Comparison of ENCODE assay signal across 26 cellular contexts in genomic region chr1:99554727-99555126, GRCh38.
DNase-seq lines count a peak whose midpoint lies in the region; ATAC-seq, FAIRE-seq and TF ChIP-seq lines count a peak whose summit lies in the region.
"Had no signal": no experiment of that assay in that cellular context is flagged by ENCODE, and none has a peak within 500 bp of the region (broad histone marks: within the 10 kb centered on the region; RNA-seq: fewer than 3 reads in every experiment).

No MANE protein-coding gene starts in this region.

- TF ChIP-seq EP300 in A549 (IDR thresholded peaks at IDR 0.05): no peak

- H2AFZ ChIP-seq in mammary epithelial cell (ENCODE audit: low read depth, low read length): no peak overlapping the region
- H2AFZ ChIP-seq in PC-3 (ENCODE audit: low read length): no peak overlapping the region

- H3K4me3 ChIP-seq in mammary epithelial cell (replicated peaks in 1 of 3; ENCODE audit: insufficient read depth in 1 of 3, low read depth in 2 of 3, low read length in 3 of 3) (no peak overlapping the region), breast epithelium (no peak overlapping the region), A549 (no peak overlapping the region), PC-3 (ENCODE audit: low read length) (no peak overlapping the region)
- H3K4me3 ChIP-seq: BLaER1, GM12878 had no signal

- intact Hi-C loops in mammary epithelial cell (cut with micrococcal nuclease): loop anchor here (5.0 kb wide), 1 partner anchor 93 kb away; the partner anchor contains the start of gene PALMD
- intact Hi-C loops in breast epithelium (cut with DNase I; ENCODE audit: low total_unique reads): no loop called here
- intact Hi-C loops in PC-3 (cut with micrococcal nuclease): no loop called here
- intact Hi-C loops in left colon (cut with DNase I, micrococcal nuclease): no loop called here

- ATAC-seq in A549: no peak
- no peak for ATAC-seq in PC-3
- ATAC-seq in left colon: no peak
- ATAC-seq: GM12878 had no signal

- no peaks in the 10 kb centered on the region for H4K20me1 ChIP-seq in mammary epithelial cell (ENCODE audit: insufficient read depth, low read length)
- no peaks in the 10 kb centered on the region for H4K20me1 ChIP-seq in PC-3 (ENCODE audit: low read length)
- H4K20me1 ChIP-seq: BLaER1 had no signal

- peaks cover 21% of the 10 kb centered on the region for H3K4me1 ChIP-seq in mammary epithelial cell (ENCODE audit: insufficient read depth, low read length)
- H3K4me1 ChIP-seq in breast epithelium: no peaks in the 10 kb centered on the region
- peaks cover 23% of the 10 kb centered on the region for H3K4me1 ChIP-seq in A549
- H3K4me1 ChIP-seq in PC-3 (ENCODE audit: insufficient read depth, low read length): peaks cover 47% of the 10 kb centered on the region
- H3K4me1 ChIP-seq: BE2C, BLaER1 had no signal

- dilution Hi-C loops in mammary epithelial cell (cut with HindIII; ENCODE audit: low sequenced_read_pairs): no loop called here

- CTCF ChIA-PET in mammary epithelial cell (lab: Charles Lee; ENCODE audit: low non-redundant PET): no interaction called here
- CTCF ChIA-PET in A549 (lab: Yijun Ruan, JAX): interaction anchor here (0.6 kb wide), 1 partner anchor 359 kb away, joined by 3 read pairs; no protein-coding TSS in a partner anchor
- CTCF ChIA-PET in PC-3 (lab: Charles Lee): no interaction called here

- H3K79me2 ChIP-seq in mammary epithelial cell (ENCODE audit: insufficient read depth, low read length) (no peaks in the 10 kb centered on the region), PC-3 (ENCODE audit: low read length) (no peaks in the 10 kb centered on the region)

- H3K9ac ChIP-seq in mammary epithelial cell (ENCODE audit: insufficient read depth, low read length) (no peak overlapping the region), PC-3 (ENCODE audit: low read length) (no peak overlapping the region)
- H3K9ac ChIP-seq: BLaER1 had no signal

- H3K27me3 ChIP-seq in mammary epithelial cell (ENCODE audit: insufficient read depth, low read length) (no peaks in the 10 kb centered on the region), breast epithelium (no peaks in the 10 kb centered on the region), PC-3 (ENCODE audit: low read length) (no peaks in the 10 kb centered on the region)
- H3K27me3 ChIP-seq: BE2C, BLaER1 had no signal

- in situ Hi-C loops in mammary epithelial cell (cut with MboI; ENCODE audit: low sequenced_read_pairs in 2 of 2): no loop called here

- TF ChIP-seq CTCF in mammary epithelial cell (conservative IDR thresholded peaks at IDR 0.05 in 1 of 2, IDR thresholded peaks at IDR 0.05 in 1 of 2; ENCODE audit: extremely low read depth in 1 of 2, insufficient read depth in 1 of 2, low read depth in 1 of 2, low read length in 2 of 2): no peak
- no peak for TF ChIP-seq CTCF in breast epithelium (IDR thresholded peaks at IDR 0.05)
- no peak for TF ChIP-seq CTCF in A549 (IDR thresholded peaks at IDR 0.05)
- no peak for TF ChIP-seq CTCF in PC-3 (conservative IDR thresholded peaks at IDR 0.05; ENCODE audit: low read depth, low read length)

- TF ChIP-seq POLR2A in breast epithelium (IDR thresholded peaks at IDR 0.05): no peak
- TF ChIP-seq POLR2A in A549 (IDR thresholded peaks at IDR 0.05; ENCODE audit: low read length): no peak

- no peak for TF ChIP-seq RAD21 in A549 (conservative IDR thresholded peaks at IDR 0.05 in 1 of 2, IDR thresholded peaks at IDR 0.05 in 1 of 2)

- no peak for FAIRE-seq in A549 (lab: Jason Lieb, UNC)
- FAIRE-seq: GM12878, GM12892, GM18507 had no signal

- H3K9me2 ChIP-seq in PC-3 (replicated peaks; ENCODE audit: low read length): no peaks in the 10 kb centered on the region

- POLR2A ChIA-PET in A549 (lab: Yijun Ruan, JAX) (no interaction called here), PC-3 (lab: Charles Lee; ENCODE audit: unreplicated experiment) (no interaction called here)

- no peaks in the 10 kb centered on the region for H3K9me3 ChIP-seq in mammary epithelial cell (replicated peaks; ENCODE audit: insufficient read depth, low read length)
- H3K9me3 ChIP-seq in breast epithelium: no peaks in the 10 kb centered on the region
- no peaks in the 10 kb centered on the region for H3K9me3 ChIP-seq in A549
- H3K9me3 ChIP-seq in PC-3 (ENCODE audit: low read length): no peaks in the 10 kb centered on the region
- H3K9me3 ChIP-seq: BE2C, BLaER1 had no signal

- H3K4me2 ChIP-seq in mammary epithelial cell (ENCODE audit: insufficient read depth, low read depth, low read length) (no peak overlapping the region), A549 (no peak overlapping the region), PC-3 (ENCODE audit: low read length) (no peak overlapping the region)
- H3K4me2 ChIP-seq: BLaER1 had no signal

- H3F3A ChIP-seq in PC-3 (ENCODE audit: low read length, unreplicated experiment): peaks cover 8% of the 10 kb centered on the region

- BruUV-seq in mammary epithelial cell (replicated peaks; lab: Mats Ljungman, UMichigan): TSS peak; percentile 25
- BruUV-seq in PC-3 (replicated peaks; lab: Mats Ljungman, UMichigan): no TSS peak

- 97% methylated on average over 2 of the region's 2 CpGs for WGBS in mammary epithelial cell (ENCODE audit: low coverage, missing lambda C conversion rate)
- WGBS in A549 (ENCODE audit: missing lambda C conversion rate): 2% methylated on average over 2 of the region's 2 CpGs

- no peaks in the 10 kb centered on the region for H3K36me3 ChIP-seq in mammary epithelial cell (ENCODE audit: insufficient read depth, low read length)
- no peaks in the 10 kb centered on the region for H3K36me3 ChIP-seq in breast epithelium
- no peaks in the 10 kb centered on the region for H3K36me3 ChIP-seq in PC-3 (ENCODE audit: low read depth, low read length)
- H3K36me3 ChIP-seq: BE2C, BLaER1 had no signal

- H3K27ac ChIP-seq in mammary epithelial cell (ENCODE audit: insufficient read depth, low read depth, low read length) (no peak overlapping the region), breast epithelium (no peak overlapping the region), A549 (no peak overlapping the region), PC-3 (ENCODE audit: low read length) (0 out of 2 replicates have a peak overlapping the region, but pooled peaks have one; percentile 14)
- H3K27ac ChIP-seq: 22Rv1, BLaER1 had no signal

- DNase-seq in DMS53 (lab: John Stamatoyannopoulos, UW): peak; percentile 58
- no peak for DNase-seq in DMS53 treated with DMSO at 0.1 percent for 48 hours (lab: John Stamatoyannopoulos, UW; ENCODE audit: unreplicated experiment)
- DNase-seq in mammary epithelial cell: no peak
- no peak for DNase-seq in breast epithelium (ENCODE audit: low spot score in 2 of 2)
- DNase-seq in A549 (ENCODE audit: low read depth in 1 of 2, low spot score in 1 of 2): peak in 1 of 2 experiments; percentile 20
- peak; percentile 28 for DNase-seq in PC-3
- DNase-seq in foreskin melanocyte: no peak
- no peak for DNase-seq in left colon
- DNase-seq: ACHN; BE2C; C1 segment of cervical spinal cord; CD4-positive, alpha-beta memory T cell; CD4-positive, CD25-positive, alpha-beta regulatory T cell; CD8-positive, alpha-beta memory T cell; COR-L47; DMS 273 treated with DMSO at 0.1 percent for 48 hours; DMS153; DMS79; DND-41; EL; GDM1 had no signal

TF ChIP-seq in A549, 52 proteins besides CTCF, POLR2A, EP300 and RAD21:
- 0 out of 2 replicates have a peak, but pooled peaks have one; percentile 42 for TF ChIP-seq GATA3 (IDR thresholded peaks at IDR 0.05; ENCODE audit: borderline replicate concordance)
- TF ChIP-seq CBX2 (IDR thresholded peaks at IDR 0.05; ENCODE audit: borderline replicate concordance, low read depth): no peak

Comparison
In these comparisons a context has a peak if more than half of its experiments do, and no peak if none do; other contexts are left out.
1. DNase-seq: peak in DMS53 (single experiment) and PC-3 (single experiment); none in DMS53 treated with DMSO at 0.1 percent for 48 hours (single experiment), mammary epithelial cell (single experiment), breast epithelium (0 of 2), foreskin melanocyte (single experiment) and left colon (0 of 2).